Comparison of ENCODE assay signal across 8 cellular contexts in genomic region chr11:61581030-61581928, GRCh38. TPM values are rescaled to one million over a fixed set of nuclear protein-coding genes. Genes with fewer than 3 reads are reported as not detected.
DNase-seq lines count a peak whose midpoint lies in the region; ATAC-seq, FAIRE-seq and TF ChIP-seq lines count a peak whose summit lies in the region.

A gene with protein sequence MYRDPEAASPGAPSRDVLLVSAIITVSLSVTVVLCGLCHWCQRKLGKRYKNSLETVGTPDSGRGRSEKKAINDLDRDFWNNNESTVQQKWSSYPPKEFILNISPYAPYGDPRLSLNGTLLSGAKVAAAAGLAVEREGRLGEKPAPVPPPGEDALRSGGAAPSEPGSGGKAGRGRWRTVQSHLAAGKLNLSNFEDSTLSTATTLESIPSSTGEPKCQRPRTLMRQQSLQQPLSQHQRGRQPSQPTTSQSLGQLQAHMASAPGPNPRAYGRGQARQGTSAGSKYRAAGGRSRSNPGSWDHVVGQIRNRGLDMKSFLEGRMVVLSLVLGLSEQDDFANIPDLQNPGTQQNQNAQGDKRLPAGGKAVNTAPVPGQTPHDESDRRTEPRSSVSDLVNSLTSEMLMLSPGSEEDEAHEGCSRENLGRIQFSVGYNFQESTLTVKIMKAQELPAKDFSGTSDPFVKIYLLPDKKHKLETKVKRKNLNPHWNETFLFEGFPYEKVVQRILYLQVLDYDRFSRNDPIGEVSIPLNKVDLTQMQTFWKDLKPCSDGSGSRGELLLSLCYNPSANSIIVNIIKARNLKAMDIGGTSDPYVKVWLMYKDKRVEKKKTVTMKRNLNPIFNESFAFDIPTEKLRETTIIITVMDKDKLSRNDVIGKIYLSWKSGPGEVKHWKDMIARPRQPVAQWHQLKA (minus strand): TSS chr11:61581076. CDS start chr11:61580820, 256 bp downstream.

- H3K27me3 Mint-ChIP-seq in chondrocyte (ENCODE audit: low read depth): peaks cover 37% of the 10 kb centered on the region

- intact Hi-C loops in kidney (cut with DNase I): no loop called here

- H3K36me3 ChIP-seq in kidney (ENCODE audit: control insufficient read depth in 1 of 2, insufficient read depth in 2 of 2, low read length in 2 of 2): no peaks in the 10 kb centered on the region

- no peak within 1 kb of the TSS for H3K27ac Mint-ChIP-seq in chondrocyte (ENCODE audit: unreplicated experiment)

- H3K9me3 Mint-ChIP-seq in chondrocyte (ENCODE audit: low read depth): no peaks in the 10 kb centered on the region

- FAIRE-seq in GM19239 (lab: Jason Lieb, UNC): peak; percentile 86
- no peak for FAIRE-seq in kidney (lab: Jason Lieb, UNC)

- peak within 1 kb of the TSS; percentile 69 for H3K4me3 Mint-ChIP-seq in chondrocyte (ENCODE audit: unreplicated experiment)

- H3K4me1 ChIP-seq in kidney (ENCODE audit: control insufficient read depth in 1 of 2, insufficient read depth in 1 of 2, low read depth in 1 of 2, low read length in 2 of 2): peaks cover 4 to 10% of the 10 kb centered on the region in 2 donors

- peaks cover 5% of the 10 kb centered on the region for H3K4me1 Mint-ChIP-seq in chondrocyte (ENCODE audit: low read depth)

- peak; percentile 97 for DNase-seq in AG20443 (ENCODE audit: low spot score)
- peak; percentile 99 for DNase-seq in GM19239 (ENCODE audit: insufficient read length, low spot score)
- DNase-seq in NCI-H460 (ENCODE audit: extremely low read depth, low read depth): peak; percentile 85
- DNase-seq in activated CD4-positive, alpha-beta T cell treated with anti-CD3 and anti-CD28 coated beads for 24 hours (ENCODE audit: low read depth in 2 of 2): peak; percentile 96 to 97
- peak; percentile 98 for DNase-seq in chondrocyte (ENCODE audit: low spot score)
- peak; percentile 98 for DNase-seq in kidney
- DNase-seq in stimulated activated CD4-positive, alpha-beta T cell treated with anti-CD3 and anti-CD28 coated beads, Interleukin-15, amount 100 ng/mL, for 1 hour (ENCODE audit: low read depth in 1 of 2, low spot score in 1 of 2): peak; percentile 88 to 95

- H3K9me3 ChIP-seq in kidney (ENCODE audit: control insufficient read depth in 1 of 2, low read length in 2 of 2): no peaks in the 10 kb centered on the region

- peak; percentile 87 for ATAC-seq in HG03439 (IDR thresholded peaks at IDR 0.05; ENCODE audit: unreplicated experiment)

- no peaks in the 10 kb centered on the region for H3K36me3 Mint-ChIP-seq in chondrocyte (ENCODE audit: low read depth)

- peak within 1 kb of the TSS in 1 of 2 donors; percentile 28 for H3K9ac ChIP-seq in kidney (ENCODE audit: low read length in 2 of 2)

- TF ChIP-seq CTCF in chondrocyte (IDR thresholded peaks at IDR 0.05) (peak; percentile 43), kidney (IDR thresholded peaks at IDR 0.05; ENCODE audit: borderline replicate concordance, extremely low read depth, insufficient read depth) (peak; percentile 56)

- peak within 1 kb of the TSS; percentile 34 to 66 for H3K27ac ChIP-seq in kidney (ENCODE audit: low read depth in 2 of 2, low read length in 2 of 2)

- peak within 1 kb of the TSS in 1 of 2 donors; percentile 46 for H3K4me3 ChIP-seq in kidney (ENCODE audit: low read length in 2 of 2)

RNA-seq across cellular contexts. Expression of the gene that starts here (rescaled TPM):
- total RNA-seq in NCI-H460 (2014; rRNA removed; shearing (Covaris generic)): 0.29 and 0.47 TPM in 2 replicates
- 0.63 and 1.0 TPM in 2 replicates for polyA plus RNA-seq in NCI-H460 (2014; cell fraction: nucleus; rRNA removed)
- total RNA-seq in chondrocyte (0.92 to 2.0 TPM (median 1.5 TPM) in 3 replicates), kidney (5.7 TPM)
- polyA plus RNA-seq in kidney (ENCODE audit: insufficient read depth, low read depth, low replicate concordance): 6.7 TPM
